Comparison of ENCODE assay signal across 1 cellular context in genomic region chr12:43305065-43305464, GRCh38.
TF ChIP-seq lines count a peak whose summit lies in the region.

No MANE protein-coding gene starts in this region.

TF ChIP-seq in IMR-90, 13 proteins besides CTCF, POLR2A, EP300 and RAD21 (continued from another document):
- TF ChIP-seq BHLHE40 (IDR thresholded peaks at IDR 0.05; ENCODE audit: low read depth, low read length) (no peak), MXI1 (IDR thresholded peaks at IDR 0.05; ENCODE audit: borderline replicate concordance, low read depth, low read length) (no peak), MAFK (IDR thresholded peaks at IDR 0.05; ENCODE audit: low read depth, low read length) (no peak), CEBPB (IDR thresholded peaks at IDR 0.05; ENCODE audit: low read depth, low read length) (no peak), RCOR1 (IDR thresholded peaks at IDR 0.05; ENCODE audit: insufficient replicate concordance, low read length) (no peak), SMC3 (IDR thresholded peaks at IDR 0.05; ENCODE audit: low read depth, low read length) (no peak), USF2 (IDR thresholded peaks at IDR 0.05; ENCODE audit: low read depth, low read length) (no peak)
